1 cellular context compared by ENCODE assay signal in the genomic region with DNA sequence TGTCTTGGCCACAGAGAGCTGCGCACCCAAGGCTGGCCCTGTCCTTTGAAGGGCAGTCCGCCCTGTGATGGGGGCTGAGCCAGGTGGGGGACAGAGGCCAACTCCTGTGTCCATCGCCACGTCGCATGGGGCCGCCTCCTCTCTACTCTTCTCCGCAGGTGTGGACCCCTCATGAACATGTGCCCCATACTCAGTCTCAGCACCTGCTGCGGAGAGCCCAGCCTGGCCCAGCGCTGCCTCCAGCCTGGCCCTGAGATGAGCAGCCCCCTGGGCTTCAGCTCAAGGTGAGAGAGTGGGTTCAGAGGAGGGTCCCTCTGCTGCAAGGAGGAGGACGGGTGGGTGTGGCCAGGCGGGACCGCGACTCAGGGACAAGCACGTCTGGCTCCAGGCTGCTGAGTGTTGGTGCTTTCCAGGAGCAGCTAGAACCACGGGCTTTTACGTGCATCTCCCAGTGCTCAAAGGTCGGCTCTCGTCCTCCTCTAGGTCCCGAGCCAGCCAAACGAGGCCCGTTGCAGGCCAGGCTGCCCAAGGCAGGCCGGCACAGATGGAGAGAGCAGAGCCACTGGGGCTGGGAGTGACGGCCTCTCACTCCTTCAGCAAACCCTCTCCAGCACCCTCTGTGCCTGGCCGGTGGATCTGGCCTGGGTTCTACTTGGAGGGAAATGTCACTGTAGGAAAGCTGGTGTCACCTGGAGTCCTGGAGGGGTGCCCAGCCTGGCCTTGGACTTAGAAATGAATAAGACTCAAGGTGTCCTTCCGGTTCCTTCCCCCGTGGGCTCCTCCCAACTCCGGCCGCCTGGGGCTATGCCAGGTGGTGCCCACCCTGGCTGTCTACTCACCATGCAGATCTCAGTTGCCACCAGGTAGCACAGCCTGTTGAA.
A peak's percentile ranks its signal among the peaks of the same experiment; 100 is the strongest.
TF ChIP-seq lines count a peak whose summit lies in the region.

No MANE protein-coding gene starts in this region.

TF ChIP-seq in HepG2, 621 proteins besides CTCF, POLR2A, EP300 and RAD21:
- TF ChIP-seq ZNF530 (CRISPR knock-in tag; IDR thresholded peaks at IDR 0.05; ENCODE audit: low read depth) = no peak
- TF ChIP-seq, protein P1, sequence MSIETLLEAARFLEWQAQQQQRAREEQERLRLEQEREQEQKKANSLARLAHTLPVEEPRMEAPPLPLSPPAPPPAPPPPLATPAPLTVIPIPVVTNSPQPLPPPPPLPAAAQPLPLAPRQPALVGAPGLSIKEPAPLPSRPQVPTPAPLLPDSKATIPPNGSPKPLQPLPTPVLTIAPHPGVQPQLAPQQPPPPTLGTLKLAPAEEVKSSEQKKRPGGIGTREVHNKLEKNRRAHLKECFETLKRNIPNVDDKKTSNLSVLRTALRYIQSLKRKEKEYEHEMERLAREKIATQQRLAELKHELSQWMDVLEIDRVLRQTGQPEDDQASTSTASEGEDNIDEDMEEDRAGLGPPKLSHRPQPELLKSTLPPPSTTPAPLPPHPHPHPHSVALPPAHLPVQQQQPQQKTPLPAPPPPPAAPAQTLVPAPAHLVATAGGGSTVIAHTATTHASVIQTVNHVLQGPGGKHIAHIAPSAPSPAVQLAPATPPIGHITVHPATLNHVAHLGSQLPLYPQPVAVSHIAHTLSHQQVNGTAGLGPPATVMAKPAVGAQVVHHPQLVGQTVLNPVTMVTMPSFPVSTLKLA (IDR thresholded peaks at IDR 0.05) = 0 out of 2 replicates have a peak, but pooled peaks have one; percentile 4
